In genomic region chr18:13455960-13456471, GRCh38 we compare ENCODE assay signal across 10 cellular contexts.
A peak's percentile ranks its signal among the peaks of the same experiment; 100 is the strongest.
DNase-seq lines count a peak whose midpoint lies in the region; ATAC-seq lines count a peak whose summit lies in the region.
"Had no signal": no experiment of that assay in that cellular context is flagged by ENCODE, and none has a peak within 500 bp of the region (broad histone marks: within the 10 kb centered on the region; RNA-seq: fewer than 3 reads in every experiment).

No MANE protein-coding gene starts in this region.

- no peaks in the 10 kb centered on the region for H3K4me1 ChIP-seq in aorta (ENCODE audit: control insufficient read depth in 1 of 2, insufficient read depth in 2 of 2, low read length in 2 of 2)

- peak overlapping the region; percentile 48 for H3K27ac Mint-ChIP-seq in T-helper 2 cell treated with Interferon-gamma antibody and Interleukin-4, amounts not matched to agents 5 μg/mL and 100 μg/mL, for 36 hours

- H3K27me3 ChIP-seq in aorta (ENCODE audit: control insufficient read depth in 1 of 2, insufficient read depth in 2 of 2, low read length in 1 of 2), result no peaks in the 10 kb centered on the region

- H3K4me1 Mint-ChIP-seq in T-helper 2 cell treated with Interferon-gamma antibody and Interleukin-4, amounts not matched to agents 5 μg/mL and 100 μg/mL, for 36 hours (ENCODE audit: low read depth), result peaks cover 19% of the 10 kb centered on the region

- WGBS in aorta, 2 donors, result 84 to 86% methylated on average over 19 of the region's 19 CpGs

- no peak overlapping the region for H3K27ac ChIP-seq in aorta (ENCODE audit: low read depth in 1 of 2, low read length in 2 of 2)

- no peaks in the 10 kb centered on the region for H3K9me3 Mint-ChIP-seq in T-helper 2 cell treated with Interferon-gamma antibody and Interleukin-4, amounts not matched to agents 5 μg/mL and 100 μg/mL, for 36 hours
- H3K9me3 Mint-ChIP-seq: neural crest cell had no signal

- no peaks in the 10 kb centered on the region for H3K27me3 Mint-ChIP-seq in T-helper 2 cell treated with Interferon-gamma antibody and Interleukin-4, amounts not matched to agents 5 μg/mL and 100 μg/mL, for 36 hours (ENCODE audit: low read depth)

- no peaks in the 10 kb centered on the region for H3K36me3 ChIP-seq in aorta (ENCODE audit: control insufficient read depth in 1 of 2, insufficient read depth in 2 of 2, low read length in 1 of 2)

- H3K4me3 ChIP-seq in aorta (ENCODE audit: low read length in 2 of 2), result no peak overlapping the region

- peak overlapping the region; percentile 25 for H3K4me3 Mint-ChIP-seq in T-helper 2 cell treated with Interferon-gamma antibody and Interleukin-4, amounts not matched to agents 5 μg/mL and 100 μg/mL, for 36 hours
- H3K4me3 Mint-ChIP-seq: neural crest cell had no signal

- ATAC-seq in GM18498 (IDR thresholded peaks at IDR 0.05; ENCODE audit: unreplicated experiment) (peak; percentile 67), GM21723 (IDR thresholded peaks at IDR 0.05; ENCODE audit: unreplicated experiment) (peak; percentile 72), aorta (ENCODE audit: low FRiP score) (no peak), GM21367 (IDR thresholded peaks at IDR 0.05; ENCODE audit: unreplicated experiment) (no peak)

- intact Hi-C loops in aorta (cut with DNase I), result no loop called here

- DNase-seq in T-helper 2 cell treated with Interferon-gamma antibody and Interleukin-4, amounts not matched to agents 5 μg/mL and 100 μg/mL, for 36 hours (ENCODE audit: low spot score), result no peak
- DNase-seq in kidney tubule cell (ENCODE audit: low spot score) (peak; percentile 84), aorta (no peak), GDM1 (lab: John Stamatoyannopoulos, UW) (no peak), SW 1271 (lab: John Stamatoyannopoulos, UW) (no peak)
- DNase-seq: NCI-H1092 had no signal

- H3K36me3 Mint-ChIP-seq in T-helper 2 cell treated with Interferon-gamma antibody and Interleukin-4, amounts not matched to agents 5 μg/mL and 100 μg/mL, for 36 hours (ENCODE audit: low read depth), result peaks cover 3% of the 10 kb centered on the region

- no peaks in the 10 kb centered on the region for H3K9me3 ChIP-seq in aorta (ENCODE audit: control insufficient read depth, low read length)

Comparison
In these comparisons a context has a peak if more than half of its experiments do, and no peak if none do; other contexts are left out.
1. ATAC-seq: peak in GM18498 (single experiment) and GM21723 (single experiment); none in aorta (single experiment) and GM21367 (single experiment).